In the genomic region with DNA sequence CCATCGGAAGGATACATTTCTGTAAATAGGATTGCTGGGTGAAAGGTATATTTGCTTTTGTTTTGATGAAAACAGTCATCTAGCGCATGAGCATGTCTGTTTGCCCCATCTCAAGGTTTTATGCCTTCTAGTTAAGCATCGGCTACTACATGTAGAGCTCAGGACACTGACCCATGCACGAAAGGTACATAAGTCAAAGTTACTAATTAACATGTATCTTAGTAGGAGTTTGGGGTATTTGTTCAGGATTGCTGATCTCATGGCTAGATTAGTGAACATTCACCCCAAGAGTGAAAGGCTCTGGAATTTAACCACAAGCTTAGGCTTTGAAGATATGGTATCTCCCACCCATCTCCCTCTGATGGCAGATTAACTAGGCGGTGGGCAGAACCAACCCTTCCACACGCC, we compare ENCODE assay signal across 1 cellular context.
A peak's percentile ranks its signal among the peaks of the same experiment; 100 is the strongest.
TF ChIP-seq lines count a peak whose summit lies in the region.

No MANE protein-coding gene starts in this region.

TF ChIP-seq in HepG2, 621 proteins besides CTCF, POLR2A, EP300 and RAD21 (continued from another document and continues in another):
- TF ChIP-seq, protein P1, sequence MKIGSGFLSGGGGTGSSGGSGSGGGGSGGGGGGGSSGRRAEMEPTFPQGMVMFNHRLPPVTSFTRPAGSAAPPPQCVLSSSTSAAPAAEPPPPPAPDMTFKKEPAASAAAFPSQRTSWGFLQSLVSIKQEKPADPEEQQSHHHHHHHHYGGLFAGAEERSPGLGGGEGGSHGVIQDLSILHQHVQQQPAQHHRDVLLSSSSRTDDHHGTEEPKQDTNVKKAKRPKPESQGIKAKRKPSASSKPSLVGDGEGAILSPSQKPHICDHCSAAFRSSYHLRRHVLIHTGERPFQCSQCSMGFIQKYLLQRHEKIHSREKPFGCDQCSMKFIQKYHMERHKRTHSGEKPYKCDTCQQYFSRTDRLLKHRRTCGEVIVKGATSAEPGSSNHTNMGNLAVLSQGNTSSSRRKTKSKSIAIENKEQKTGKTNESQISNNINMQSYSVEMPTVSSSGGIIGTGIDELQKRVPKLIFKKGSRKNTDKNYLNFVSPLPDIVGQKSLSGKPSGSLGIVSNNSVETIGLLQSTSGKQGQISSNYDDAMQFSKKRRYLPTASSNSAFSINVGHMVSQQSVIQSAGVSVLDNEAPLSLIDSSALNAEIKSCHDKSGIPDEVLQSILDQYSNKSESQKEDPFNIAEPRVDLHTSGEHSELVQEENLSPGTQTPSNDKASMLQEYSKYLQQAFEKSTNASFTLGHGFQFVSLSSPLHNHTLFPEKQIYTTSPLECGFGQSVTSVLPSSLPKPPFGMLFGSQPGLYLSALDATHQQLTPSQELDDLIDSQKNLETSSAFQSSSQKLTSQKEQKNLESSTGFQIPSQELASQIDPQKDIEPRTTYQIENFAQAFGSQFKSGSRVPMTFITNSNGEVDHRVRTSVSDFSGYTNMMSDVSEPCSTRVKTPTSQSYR (CRISPR knock-in tag; IDR thresholded peaks at IDR 0.05; ENCODE audit: borderline replicate concordance), result no peak
- TF ChIP-seq SRSF4 (IDR thresholded peaks at IDR 0.05; ENCODE audit: low read depth, low read length, poor library complexity, severe bottlenecking), result no peak
- no peak for TF ChIP-seq ZBTB21 (CRISPR knock-in tag; IDR thresholded peaks at IDR 0.05)
- TF ChIP-seq, protein P2, sequence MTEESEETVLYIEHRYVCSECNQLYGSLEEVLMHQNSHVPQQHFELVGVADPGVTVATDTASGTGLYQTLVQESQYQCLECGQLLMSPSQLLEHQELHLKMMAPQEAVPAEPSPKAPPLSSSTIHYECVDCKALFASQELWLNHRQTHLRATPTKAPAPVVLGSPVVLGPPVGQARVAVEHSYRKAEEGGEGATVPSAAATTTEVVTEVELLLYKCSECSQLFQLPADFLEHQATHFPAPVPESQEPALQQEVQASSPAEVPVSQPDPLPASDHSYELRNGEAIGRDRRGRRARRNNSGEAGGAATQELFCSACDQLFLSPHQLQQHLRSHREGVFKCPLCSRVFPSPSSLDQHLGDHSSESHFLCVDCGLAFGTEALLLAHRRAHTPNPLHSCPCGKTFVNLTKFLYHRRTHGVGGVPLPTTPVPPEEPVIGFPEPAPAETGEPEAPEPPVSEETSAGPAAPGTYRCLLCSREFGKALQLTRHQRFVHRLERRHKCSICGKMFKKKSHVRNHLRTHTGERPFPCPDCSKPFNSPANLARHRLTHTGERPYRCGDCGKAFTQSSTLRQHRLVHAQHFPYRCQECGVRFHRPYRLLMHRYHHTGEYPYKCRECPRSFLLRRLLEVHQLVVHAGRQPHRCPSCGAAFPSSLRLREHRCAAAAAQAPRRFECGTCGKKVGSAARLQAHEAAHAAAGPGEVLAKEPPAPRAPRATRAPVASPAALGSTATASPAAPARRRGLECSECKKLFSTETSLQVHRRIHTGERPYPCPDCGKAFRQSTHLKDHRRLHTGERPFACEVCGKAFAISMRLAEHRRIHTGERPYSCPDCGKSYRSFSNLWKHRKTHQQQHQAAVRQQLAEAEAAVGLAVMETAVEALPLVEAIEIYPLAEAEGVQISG (CRISPR knock-in tag; IDR thresholded peaks at IDR 0.05), result no peak
- no peak for TF ChIP-seq ZNF703 (CRISPR knock-in tag; IDR thresholded peaks at IDR 0.05; ENCODE audit: borderline replicate concordance)
- no peak for TF ChIP-seq NR2F2 (IDR thresholded peaks at IDR 0.05; ENCODE audit: borderline replicate concordance, low read depth)
- TF ChIP-seq ZNF567 (CRISPR knock-in tag; IDR thresholded peaks at IDR 0.05; ENCODE audit: borderline replicate concordance), result no peak
- TF ChIP-seq, protein P3, sequence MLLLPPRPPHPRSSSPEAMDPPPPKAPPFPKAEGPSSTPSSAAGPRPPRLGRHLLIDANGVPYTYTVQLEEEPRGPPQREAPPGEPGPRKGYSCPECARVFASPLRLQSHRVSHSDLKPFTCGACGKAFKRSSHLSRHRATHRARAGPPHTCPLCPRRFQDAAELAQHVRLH (CRISPR knock-in tag; IDR thresholded peaks at IDR 0.05; ENCODE audit: borderline replicate concordance, low read depth), result no peak
- TF ChIP-seq, protein P4, sequence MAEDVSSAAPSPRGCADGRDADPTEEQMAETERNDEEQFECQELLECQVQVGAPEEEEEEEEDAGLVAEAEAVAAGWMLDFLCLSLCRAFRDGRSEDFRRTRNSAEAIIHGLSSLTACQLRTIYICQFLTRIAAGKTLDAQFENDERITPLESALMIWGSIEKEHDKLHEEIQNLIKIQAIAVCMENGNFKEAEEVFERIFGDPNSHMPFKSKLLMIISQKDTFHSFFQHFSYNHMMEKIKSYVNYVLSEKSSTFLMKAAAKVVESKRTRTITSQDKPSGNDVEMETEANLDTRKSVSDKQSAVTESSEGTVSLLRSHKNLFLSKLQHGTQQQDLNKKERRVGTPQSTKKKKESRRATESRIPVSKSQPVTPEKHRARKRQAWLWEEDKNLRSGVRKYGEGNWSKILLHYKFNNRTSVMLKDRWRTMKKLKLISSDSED (CRISPR knock-in tag; IDR thresholded peaks at IDR 0.05), result no peak
- no peak for TF ChIP-seq RFXAP (CRISPR knock-in tag; IDR thresholded peaks at IDR 0.05; ENCODE audit: borderline replicate concordance)
- no peak for TF ChIP-seq CREB1 (IDR thresholded peaks at IDR 0.05)
- no peak for TF ChIP-seq CREB1 (CRISPR knock-in tag; IDR thresholded peaks at IDR 0.05)
- no peak for TF ChIP-seq MAFF (IDR thresholded peaks at IDR 0.05; ENCODE audit: low read depth, low read length)
- TF ChIP-seq JUN (CRISPR knock-in tag; IDR thresholded peaks at IDR 0.05), result no peak
- TF ChIP-seq ESRRA (CRISPR knock-in tag; IDR thresholded peaks at IDR 0.05; ENCODE audit: low read depth), result no peak
- no peak for TF ChIP-seq NR2F1 (CRISPR knock-in tag; IDR thresholded peaks at IDR 0.05)
- TF ChIP-seq SMARCE1 (IDR thresholded peaks at IDR 0.05; ENCODE audit: borderline replicate concordance), result no peak
- TF ChIP-seq, protein P5, sequence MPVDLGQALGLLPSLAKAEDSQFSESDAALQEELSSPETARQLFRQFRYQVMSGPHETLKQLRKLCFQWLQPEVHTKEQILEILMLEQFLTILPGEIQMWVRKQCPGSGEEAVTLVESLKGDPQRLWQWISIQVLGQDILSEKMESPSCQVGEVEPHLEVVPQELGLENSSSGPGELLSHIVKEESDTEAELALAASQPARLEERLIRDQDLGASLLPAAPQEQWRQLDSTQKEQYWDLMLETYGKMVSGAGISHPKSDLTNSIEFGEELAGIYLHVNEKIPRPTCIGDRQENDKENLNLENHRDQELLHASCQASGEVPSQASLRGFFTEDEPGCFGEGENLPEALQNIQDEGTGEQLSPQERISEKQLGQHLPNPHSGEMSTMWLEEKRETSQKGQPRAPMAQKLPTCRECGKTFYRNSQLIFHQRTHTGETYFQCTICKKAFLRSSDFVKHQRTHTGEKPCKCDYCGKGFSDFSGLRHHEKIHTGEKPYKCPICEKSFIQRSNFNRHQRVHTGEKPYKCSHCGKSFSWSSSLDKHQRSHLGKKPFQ (CRISPR knock-in tag; IDR thresholded peaks at IDR 0.05; ENCODE audit: insufficient replicate concordance), result no peak
- no peak; the same call in 1 of the 2 replicates for TF ChIP-seq FOXJ3 (CRISPR knock-in tag; IDR thresholded peaks at IDR 0.05; ENCODE audit: borderline replicate concordance)
- TF ChIP-seq DNMT1 (CRISPR knock-in tag; IDR thresholded peaks at IDR 0.05), result no peak
- TF ChIP-seq SOX13 (IDR thresholded peaks at IDR 0.05), result no peak
- TF ChIP-seq SOX13 (CRISPR knock-in tag; conservative IDR thresholded peaks at IDR 0.05 in 1 of 2, IDR thresholded peaks at IDR 0.05 in 1 of 2), result peak in 1 of 2 experiments; percentile 67; a peak in 2 of 4 replicates
- TF ChIP-seq, protein P6, sequence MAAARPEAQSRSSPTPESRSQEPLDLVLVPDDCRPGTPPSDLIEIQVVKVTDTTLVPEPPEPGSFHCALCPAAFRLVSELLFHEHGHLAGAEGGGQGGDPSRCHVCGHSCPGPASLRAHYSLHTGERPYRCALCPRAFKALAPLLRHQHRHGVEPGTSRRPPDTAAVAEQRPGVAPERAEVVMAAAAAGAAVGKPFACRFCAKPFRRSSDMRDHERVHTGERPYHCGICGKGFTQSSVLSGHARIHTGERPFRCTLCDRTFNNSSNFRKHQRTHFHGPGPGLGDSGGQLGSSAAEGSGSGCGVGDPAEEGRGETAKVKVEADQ (CRISPR knock-in tag; IDR thresholded peaks at IDR 0.05; ENCODE audit: borderline replicate concordance), result no peak
- no peak for TF ChIP-seq FOXK2 (IDR thresholded peaks at IDR 0.05)
- TF ChIP-seq, protein P7, sequence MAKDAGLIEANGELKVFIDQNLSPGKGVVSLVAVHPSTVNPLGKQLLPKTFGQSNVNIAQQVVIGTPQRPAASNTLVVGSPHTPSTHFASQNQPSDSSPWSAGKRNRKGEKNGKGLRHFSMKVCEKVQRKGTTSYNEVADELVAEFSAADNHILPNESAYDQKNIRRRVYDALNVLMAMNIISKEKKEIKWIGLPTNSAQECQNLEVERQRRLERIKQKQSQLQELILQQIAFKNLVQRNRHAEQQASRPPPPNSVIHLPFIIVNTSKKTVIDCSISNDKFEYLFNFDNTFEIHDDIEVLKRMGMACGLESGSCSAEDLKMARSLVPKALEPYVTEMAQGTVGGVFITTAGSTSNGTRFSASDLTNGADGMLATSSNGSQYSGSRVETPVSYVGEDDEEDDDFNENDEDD (CRISPR knock-in tag; IDR thresholded peaks at IDR 0.05; ENCODE audit: borderline replicate concordance), result no peak
- TF ChIP-seq TBX2 (CRISPR knock-in tag; IDR thresholded peaks at IDR 0.05; ENCODE audit: borderline replicate concordance), result peak; percentile 41; the same call in 1 of the 2 replicates
- 0 out of 2 replicates have a peak, but pooled peaks have one; percentile 12 for TF ChIP-seq HHEX (CRISPR knock-in tag; IDR thresholded peaks at IDR 0.05)
- TF ChIP-seq ONECUT2 (CRISPR knock-in tag; IDR thresholded peaks at IDR 0.05), result no peak
- no peak for TF ChIP-seq STAG1 (CRISPR knock-in tag; IDR thresholded peaks at IDR 0.05)
- no peak for TF ChIP-seq ZBTB3 (CRISPR knock-in tag; IDR thresholded peaks at IDR 0.05; ENCODE audit: borderline replicate concordance, low read depth)
- no peak for TF ChIP-seq ZNF180 (CRISPR knock-in tag; IDR thresholded peaks at IDR 0.05; ENCODE audit: borderline replicate concordance, low read depth)
- TF ChIP-seq, protein P8, sequence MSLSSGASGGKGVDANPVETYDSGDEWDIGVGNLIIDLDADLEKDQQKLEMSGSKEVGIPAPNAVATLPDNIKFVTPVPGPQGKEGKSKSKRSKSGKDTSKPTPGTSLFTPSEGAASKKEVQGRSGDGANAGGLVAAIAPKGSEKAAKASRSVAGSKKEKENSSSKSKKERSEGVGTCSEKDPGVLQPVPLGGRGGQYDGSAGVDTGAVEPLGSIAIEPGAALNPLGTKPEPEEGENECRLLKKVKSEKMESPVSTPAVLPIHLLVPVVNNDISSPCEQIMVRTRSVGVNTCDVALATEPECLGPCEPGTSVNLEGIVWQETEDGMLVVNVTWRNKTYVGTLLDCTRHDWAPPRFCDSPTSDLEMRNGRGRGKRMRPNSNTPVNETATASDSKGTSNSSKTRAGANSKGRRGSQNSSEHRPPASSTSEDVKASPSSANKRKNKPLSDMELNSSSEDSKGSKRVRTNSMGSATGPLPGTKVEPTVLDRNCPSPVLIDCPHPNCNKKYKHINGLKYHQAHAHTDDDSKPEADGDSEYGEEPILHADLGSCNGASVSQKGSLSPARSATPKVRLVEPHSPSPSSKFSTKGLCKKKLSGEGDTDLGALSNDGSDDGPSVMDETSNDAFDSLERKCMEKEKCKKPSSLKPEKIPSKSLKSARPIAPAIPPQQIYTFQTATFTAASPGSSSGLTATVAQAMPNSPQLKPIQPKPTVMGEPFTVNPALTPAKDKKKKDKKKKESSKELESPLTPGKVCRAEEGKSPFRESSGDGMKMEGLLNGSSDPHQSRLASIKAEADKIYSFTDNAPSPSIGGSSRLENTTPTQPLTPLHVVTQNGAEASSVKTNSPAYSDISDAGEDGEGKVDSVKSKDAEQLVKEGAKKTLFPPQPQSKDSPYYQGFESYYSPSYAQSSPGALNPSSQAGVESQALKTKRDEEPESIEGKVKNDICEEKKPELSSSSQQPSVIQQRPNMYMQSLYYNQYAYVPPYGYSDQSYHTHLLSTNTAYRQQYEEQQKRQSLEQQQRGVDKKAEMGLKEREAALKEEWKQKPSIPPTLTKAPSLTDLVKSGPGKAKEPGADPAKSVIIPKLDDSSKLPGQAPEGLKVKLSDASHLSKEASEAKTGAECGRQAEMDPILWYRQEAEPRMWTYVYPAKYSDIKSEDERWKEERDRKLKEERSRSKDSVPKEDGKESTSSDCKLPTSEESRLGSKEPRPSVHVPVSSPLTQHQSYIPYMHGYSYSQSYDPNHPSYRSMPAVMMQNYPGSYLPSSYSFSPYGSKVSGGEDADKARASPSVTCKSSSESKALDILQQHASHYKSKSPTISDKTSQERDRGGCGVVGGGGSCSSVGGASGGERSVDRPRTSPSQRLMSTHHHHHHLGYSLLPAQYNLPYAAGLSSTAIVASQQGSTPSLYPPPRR (CRISPR knock-in tag; IDR thresholded peaks at IDR 0.05; ENCODE audit: borderline replicate concordance), result peak; percentile 59
- no peak for TF ChIP-seq XBP1 (CRISPR knock-in tag; IDR thresholded peaks at IDR 0.05)
- no peak for TF ChIP-seq HMGA1 (CRISPR knock-in tag; conservative IDR thresholded peaks at IDR 0.05)
- no peak for TF ChIP-seq KDM1A (CRISPR knock-in tag; IDR thresholded peaks at IDR 0.05)
- TF ChIP-seq, protein P9, sequence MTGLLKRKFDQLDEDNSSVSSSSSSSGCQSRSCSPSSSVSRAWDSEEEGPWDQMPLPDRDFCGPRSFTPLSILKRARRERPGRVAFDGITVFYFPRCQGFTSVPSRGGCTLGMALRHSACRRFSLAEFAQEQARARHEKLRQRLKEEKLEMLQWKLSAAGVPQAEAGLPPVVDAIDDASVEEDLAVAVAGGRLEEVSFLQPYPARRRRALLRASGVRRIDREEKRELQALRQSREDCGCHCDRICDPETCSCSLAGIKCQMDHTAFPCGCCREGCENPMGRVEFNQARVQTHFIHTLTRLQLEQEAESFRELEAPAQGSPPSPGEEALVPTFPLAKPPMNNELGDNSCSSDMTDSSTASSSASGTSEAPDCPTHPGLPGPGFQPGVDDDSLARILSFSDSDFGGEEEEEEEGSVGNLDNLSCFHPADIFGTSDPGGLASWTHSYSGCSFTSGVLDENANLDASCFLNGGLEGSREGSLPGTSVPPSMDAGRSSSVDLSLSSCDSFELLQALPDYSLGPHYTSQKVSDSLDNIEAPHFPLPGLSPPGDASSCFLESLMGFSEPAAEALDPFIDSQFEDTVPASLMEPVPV (CRISPR knock-in tag; IDR thresholded peaks at IDR 0.05), result no peak
- TF ChIP-seq HNRNPH1 (optimal IDR thresholded peaks at IDR 0.05; ENCODE audit: low read depth, low read length), result no peak
- TF ChIP-seq ZKSCAN1 (IDR thresholded peaks at IDR 0.05; ENCODE audit: low read length), result no peak
- TF ChIP-seq KDM6A (CRISPR knock-in tag; IDR thresholded peaks at IDR 0.05; ENCODE audit: low read depth), result peak; percentile 42; the same call in 1 of the 2 replicates
- TF ChIP-seq AGO1 (IDR thresholded peaks at IDR 0.05; ENCODE audit: low read depth, low read length, poor library complexity, severe bottlenecking), result no peak
- TF ChIP-seq ZC3H4 (CRISPR knock-in tag; IDR thresholded peaks at IDR 0.05; ENCODE audit: borderline replicate concordance), result no peak
- no peak for TF ChIP-seq ZNF629 (CRISPR knock-in tag; conservative IDR thresholded peaks at IDR 0.05)
- no peak for TF ChIP-seq GABPA (IDR thresholded peaks at IDR 0.05; ENCODE audit: low read depth, low read length)
- no peak for TF ChIP-seq GABPA (CRISPR knock-in tag; IDR thresholded peaks at IDR 0.05; ENCODE audit: low read depth)
- no peak for TF ChIP-seq ETV6 (CRISPR knock-in tag; conservative IDR thresholded peaks at IDR 0.05)
